In genomic region chr7:132765861-132766260, GRCh38 we compare ENCODE assay signal across 35 cellular contexts.
"Had no signal": no experiment of that assay in that cellular context is flagged by ENCODE, and none has a peak within 500 bp of the region (broad histone marks: within the 10 kb centered on the region; RNA-seq: fewer than 3 reads in every experiment).

No MANE protein-coding gene starts in this region.

- ATAC-seq: activated CD4-positive, alpha-beta T cell treated with anti-CD3 and anti-CD28 coated beads for 36 hours; activated CD4-positive, CD25-positive, alpha-beta regulatory T cell treated with anti-CD3 and anti-CD28 coated beads, Interleukin-2, amount 50 U/mL, for 24 hours; activated CD8-positive, alpha-beta memory T cell treated with anti-CD3 and anti-CD28 coated beads, Interleukin-2, amount 10 ng/mL, durations not matched to agents 7 days and 5 days; activated CD8-positive, alpha-beta T cell treated with anti-CD3 and anti-CD28 coated beads, Interleukin-2, amount 10 ng/mL, durations not matched to agents 7 days and 5 days; activated naive CD8-positive, alpha-beta T cell treated with anti-CD3 and anti-CD28 coated beads, Interleukin-2, amount 50 U/mL, for 24 hours had no signal

- H3K9me3 Mint-ChIP-seq: activated naive CD4-positive, alpha-beta T cell treated with anti-CD3 and anti-CD28 coated beads, Interleukin-2, amount 50 U/mL, for 24 hours had no signal

- H3K36me3 ChIP-seq: ascending aorta, cardiac muscle cell had no signal

- DNase-seq: activated CD4-positive, alpha-beta memory T cell treated with anti-CD3 and anti-CD28 coated beads, Interleukin-2, amount 10 ng/mL, durations not matched to agents 7 days and 5 days; activated CD4-positive, alpha-beta T cell treated with anti-CD3 and anti-CD28 coated beads for 1 hour; activated CD4-positive, alpha-beta T cell treated with anti-CD3 and anti-CD28 coated beads for 36 hours; activated CD4-positive, alpha-beta T cell treated with anti-CD3 and anti-CD28 coated beads for 48 hours; activated CD4-positive, alpha-beta T cell treated with anti-CD3 and anti-CD28 coated beads, Interleukin-2, amount 10 ng/mL, durations not matched to agents 7 days and 5 days; activated CD4-positive, alpha-beta T cell treated with anti-CD3 and anti-CD28 coated beads, Interleukin-2, amount 50 U/mL, for 48 hours; activated CD4-positive, CD25-positive, alpha-beta regulatory T cell; activated CD8-positive, alpha-beta memory T cell treated with anti-CD3 and anti-CD28 coated beads for 24 hours; activated CD8-positive, alpha-beta memory T cell treated with anti-CD3 and anti-CD28 coated beads, Interleukin-2, amount 10 ng/mL, durations not matched to agents 7 days and 5 days; activated CD8-positive, alpha-beta memory T cell treated with anti-CD3 and anti-CD28 coated beads, Interleukin-2, amount 50 U/mL, for 48 hours; activated CD8-positive, alpha-beta T cell treated with anti-CD3 and anti-CD28 coated beads, Interleukin-2, amount 10 ng/mL, durations not matched to agents 7 days and 5 days; activated effector memory CD4-positive, alpha-beta T cell treated with Interleukin-2 at 50 U/mL for 16 hours; activated gamma-delta T cell; activated naive CD4-positive, alpha-beta T cell treated with anti-CD3 and anti-CD28 coated beads, Interleukin-2, amount 10 ng/mL, durations not matched to agents 7 days and 5 days; activated naive CD4-positive, alpha-beta T cell treated with Interleukin-2 at 50 U/mL for 16 hours; activated naive CD8-positive, alpha-beta T cell treated with anti-CD3 and anti-CD28 coated beads, Interleukin-2, amount 10 ng/mL, durations not matched to agents 7 days and 5 days; activated naive CD8-positive, alpha-beta T cell treated with anti-CD3 and anti-CD28 coated beads, Interleukin-2, amount 50 U/mL, for 24 hours; activated T-cell treated with anti-CD3 and anti-CD28 coated beads, Interleukin-2, amount 50 U/mL, for 24 hours; activated T-cell treated with anti-CD3 and anti-CD28 coated beads, Interleukin-2, amount 50 U/mL, for 48 hours; caudate nucleus; cerebellar nuclear complex; T-helper 1 cell; T-helper 2 cell; T-helper 9 cell had no signal

- H3K27ac Mint-ChIP-seq: activated CD4-positive, alpha-beta memory T cell treated with anti-CD3 and anti-CD28 coated beads, Interleukin-2, amount 10 ng/mL, durations not matched to agents 7 days and 5 days; activated CD4-positive, alpha-beta T cell treated with anti-CD3 and anti-CD28 coated beads for 36 hours; activated CD8-positive, alpha-beta memory T cell treated with anti-CD3 and anti-CD28 coated beads, Interleukin-2, amount 10 ng/mL, durations not matched to agents 7 days and 5 days; activated CD8-positive, alpha-beta T cell treated with anti-CD3 and anti-CD28 coated beads, Interleukin-2, amount 10 ng/mL, durations not matched to agents 7 days and 5 days; activated naive CD4-positive, alpha-beta T cell treated with anti-CD3 and anti-CD28 coated beads, Interleukin-2, amount 10 ng/mL, durations not matched to agents 7 days and 5 days; activated naive CD4-positive, alpha-beta T cell treated with anti-CD3 and anti-CD28 coated beads, Interleukin-2, amount 50 U/mL, for 24 hours; activated naive CD8-positive, alpha-beta T cell; activated naive CD8-positive, alpha-beta T cell treated with anti-CD3 and anti-CD28 coated beads, Interleukin-2, amount 10 ng/mL, durations not matched to agents 7 days and 5 days; activated naive CD8-positive, alpha-beta T cell treated with anti-CD3 and anti-CD28 coated beads, Interleukin-2, amount 50 U/mL, for 24 hours; activated T-cell treated with anti-CD3 and anti-CD28 coated beads, Interleukin-2, amount 50 U/mL, for 24 hours; activated T-helper 2 cell treated with anti-CD3 and anti-CD28 coated beads, Interferon-gamma antibody, Interleukin-2, Interleukin-4, amounts not matched to agents 10 μg/mL and 5 μg/mL and 100 μg/mL, durations not matched to agents 14 hours and 24 hours and 36 hours; brain; T-helper 1 cell treated with Interleukin-12 subunit alpha and Interleukin-12 subunit beta and Interleukin-4 antibody, amounts not matched to agents 30 μg/mL and 1 μg/mL, for 36 hours; T-helper 2 cell treated with Interferon-gamma antibody and Interleukin-4, amounts not matched to agents 5 μg/mL and 100 μg/mL, for 36 hours had no signal

- H3K27me3 ChIP-seq: ascending aorta, cardiac muscle cell had no signal

- H3K27ac ChIP-seq: ascending aorta, cardiac muscle cell, VCaP had no signal

- H3K36me3 Mint-ChIP-seq: brain had no signal

- H3K4me1 Mint-ChIP-seq: central memory CD8-positive, alpha-beta T cell had no signal

- H3K4me3 Mint-ChIP-seq: activated CD4-positive, alpha-beta memory T cell treated with anti-CD3 and anti-CD28 coated beads, Interleukin-2, amount 10 ng/mL, durations not matched to agents 7 days and 5 days; activated CD4-positive, alpha-beta T cell treated with anti-CD3 and anti-CD28 coated beads for 36 hours; activated CD4-positive, alpha-beta T cell treated with anti-CD3 and anti-CD28 coated beads, Interleukin-2, amount 10 ng/mL, durations not matched to agents 7 days and 5 days; activated CD8-positive, alpha-beta memory T cell treated with anti-CD3 and anti-CD28 coated beads, Interleukin-2, amount 10 ng/mL, durations not matched to agents 7 days and 5 days; activated CD8-positive, alpha-beta T cell treated with anti-CD3 and anti-CD28 coated beads, Interleukin-2, amount 10 ng/mL, durations not matched to agents 7 days and 5 days; activated naive CD4-positive, alpha-beta T cell treated with anti-CD3 and anti-CD28 coated beads, Interleukin-2, amount 10 ng/mL, durations not matched to agents 7 days and 5 days; activated naive CD4-positive, alpha-beta T cell treated with anti-CD3 and anti-CD28 coated beads, Interleukin-2, amount 50 U/mL, for 24 hours; activated naive CD8-positive, alpha-beta T cell; activated naive CD8-positive, alpha-beta T cell treated with anti-CD3 and anti-CD28 coated beads, Interleukin-2, amount 10 ng/mL, durations not matched to agents 7 days and 5 days; activated naive CD8-positive, alpha-beta T cell treated with anti-CD3 and anti-CD28 coated beads, Interleukin-2, amount 50 U/mL, for 24 hours; activated T-cell treated with anti-CD3 and anti-CD28 coated beads, Interleukin-2, amount 50 U/mL, for 24 hours; brain; central memory CD8-positive, alpha-beta T cell; T-helper 1 cell treated with Interleukin-12 subunit alpha and Interleukin-12 subunit beta and Interleukin-4 antibody, amounts not matched to agents 30 μg/mL and 1 μg/mL, for 36 hours; T-helper 2 cell treated with Interferon-gamma antibody and Interleukin-4, amounts not matched to agents 5 μg/mL and 100 μg/mL, for 36 hours had no signal

- H3K4me3 ChIP-seq: ascending aorta, cardiac muscle cell had no signal

- H3K27me3 Mint-ChIP-seq: activated CD4-positive, alpha-beta T cell treated with anti-CD3 and anti-CD28 coated beads for 36 hours; activated CD4-positive, alpha-beta T cell treated with anti-CD3 and anti-CD28 coated beads, Interleukin-2, amount 10 ng/mL, durations not matched to agents 7 days and 5 days; activated CD8-positive, alpha-beta memory T cell treated with anti-CD3 and anti-CD28 coated beads, Interleukin-2, amount 10 ng/mL, durations not matched to agents 7 days and 5 days; activated naive CD4-positive, alpha-beta T cell treated with anti-CD3 and anti-CD28 coated beads, Interleukin-2, amount 50 U/mL, for 24 hours; activated naive CD8-positive, alpha-beta T cell; activated naive CD8-positive, alpha-beta T cell treated with anti-CD3 and anti-CD28 coated beads, Interleukin-2, amount 10 ng/mL, durations not matched to agents 7 days and 5 days; activated naive CD8-positive, alpha-beta T cell treated with anti-CD3 and anti-CD28 coated beads, Interleukin-2, amount 50 U/mL, for 24 hours; activated T-cell treated with anti-CD3 and anti-CD28 coated beads, Interleukin-2, amount 50 U/mL, for 24 hours had no signal

- H3K4me1 ChIP-seq: ascending aorta had no signal
